ENCODE assay signal across 1 cellular context in the genomic region with DNA sequence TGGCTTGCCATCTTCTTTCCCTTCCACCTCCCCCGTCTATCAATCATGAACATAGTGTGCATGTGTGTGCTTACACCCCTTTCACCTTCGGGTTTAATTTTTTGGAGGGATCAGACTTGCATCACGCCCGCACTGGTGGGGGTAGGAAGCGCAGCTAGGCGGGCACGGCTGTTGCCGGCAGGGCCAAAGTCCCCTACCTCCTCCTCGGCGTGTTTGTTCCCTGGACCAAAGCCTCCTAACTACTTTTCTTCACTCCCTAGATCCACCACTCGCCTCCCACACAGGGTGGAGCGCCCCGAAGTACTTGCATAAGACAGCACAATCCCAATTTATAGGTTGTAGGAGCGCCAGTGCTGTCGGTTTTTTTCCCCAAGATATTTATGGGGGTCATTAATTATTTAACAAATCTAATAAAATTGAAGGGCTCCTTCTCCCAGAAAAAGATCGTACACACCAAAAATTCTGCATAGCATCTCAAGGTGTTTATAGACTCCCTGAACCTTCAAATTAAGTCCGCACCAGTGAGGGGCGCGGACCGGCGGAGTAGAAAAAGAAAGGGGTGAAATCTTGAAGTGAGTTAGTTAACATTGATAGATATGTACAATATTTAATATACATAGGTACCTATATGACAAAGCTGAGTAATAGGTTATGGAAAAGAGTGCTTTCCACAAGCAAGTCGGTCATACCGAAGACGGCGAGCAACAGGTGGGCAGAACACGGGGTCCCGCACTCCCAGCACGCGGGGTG.
TF ChIP-seq lines count a peak whose summit lies in the region.

No MANE protein-coding gene starts in this region.

TF ChIP-seq in HEK293, 187 proteins besides CTCF, POLR2A, EP300 and RAD21 (continued from another document and continues in another):
- TF ChIP-seq, protein P1, sequence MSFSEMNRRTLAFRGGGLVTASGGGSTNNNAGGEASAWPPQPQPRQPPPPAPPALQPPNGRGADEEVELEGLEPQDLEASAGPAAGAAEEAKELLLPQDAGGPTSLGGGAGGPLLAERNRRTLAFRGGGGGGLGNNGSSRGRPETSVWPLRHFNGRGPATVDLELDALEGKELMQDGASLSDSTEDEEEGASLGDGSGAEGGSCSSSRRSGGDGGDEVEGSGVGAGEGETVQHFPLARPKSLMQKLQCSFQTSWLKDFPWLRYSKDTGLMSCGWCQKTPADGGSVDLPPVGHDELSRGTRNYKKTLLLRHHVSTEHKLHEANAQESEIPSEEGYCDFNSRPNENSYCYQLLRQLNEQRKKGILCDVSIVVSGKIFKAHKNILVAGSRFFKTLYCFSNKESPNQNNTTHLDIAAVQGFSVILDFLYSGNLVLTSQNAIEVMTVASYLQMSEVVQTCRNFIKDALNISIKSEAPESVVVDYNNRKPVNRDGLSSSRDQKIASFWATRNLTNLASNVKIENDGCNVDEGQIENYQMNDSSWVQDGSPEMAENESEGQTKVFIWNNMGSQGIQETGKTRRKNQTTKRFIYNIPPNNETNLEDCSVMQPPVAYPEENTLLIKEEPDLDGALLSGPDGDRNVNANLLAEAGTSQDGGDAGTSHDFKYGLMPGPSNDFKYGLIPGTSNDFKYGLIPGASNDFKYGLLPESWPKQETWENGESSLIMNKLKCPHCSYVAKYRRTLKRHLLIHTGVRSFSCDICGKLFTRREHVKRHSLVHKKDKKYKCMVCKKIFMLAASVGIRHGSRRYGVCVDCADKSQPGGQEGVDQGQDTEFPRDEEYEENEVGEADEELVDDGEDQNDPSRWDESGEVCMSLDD (tag by site-specific recombination; IDR thresholded peaks at IDR 0.05) = no peak
- no peak for TF ChIP-seq ZNF146 (tag by site-specific recombination; IDR thresholded peaks at IDR 0.05)
- TF ChIP-seq ZNF350 (tag by site-specific recombination; IDR thresholded peaks at IDR 0.05) = no peak
- TF ChIP-seq, protein P2, sequence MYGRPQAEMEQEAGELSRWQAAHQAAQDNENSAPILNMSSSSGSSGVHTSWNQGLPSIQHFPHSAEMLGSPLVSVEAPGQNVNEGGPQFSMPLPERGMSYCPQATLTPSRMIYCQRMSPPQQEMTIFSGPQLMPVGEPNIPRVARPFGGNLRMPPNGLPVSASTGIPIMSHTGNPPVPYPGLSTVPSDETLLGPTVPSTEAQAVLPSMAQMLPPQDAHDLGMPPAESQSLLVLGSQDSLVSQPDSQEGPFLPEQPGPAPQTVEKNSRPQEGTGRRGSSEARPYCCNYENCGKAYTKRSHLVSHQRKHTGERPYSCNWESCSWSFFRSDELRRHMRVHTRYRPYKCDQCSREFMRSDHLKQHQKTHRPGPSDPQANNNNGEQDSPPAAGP (tag by site-specific recombination; IDR thresholded peaks at IDR 0.05) = no peak
- 0 out of 2 replicates have a peak, but pooled peaks have one; percentile 8 for TF ChIP-seq ZBTB8A (tag by site-specific recombination; IDR thresholded peaks at IDR 0.05)
- TF ChIP-seq ZNF324 (tag by site-specific recombination; IDR thresholded peaks at IDR 0.05) = no peak
- TF ChIP-seq, protein P3, sequence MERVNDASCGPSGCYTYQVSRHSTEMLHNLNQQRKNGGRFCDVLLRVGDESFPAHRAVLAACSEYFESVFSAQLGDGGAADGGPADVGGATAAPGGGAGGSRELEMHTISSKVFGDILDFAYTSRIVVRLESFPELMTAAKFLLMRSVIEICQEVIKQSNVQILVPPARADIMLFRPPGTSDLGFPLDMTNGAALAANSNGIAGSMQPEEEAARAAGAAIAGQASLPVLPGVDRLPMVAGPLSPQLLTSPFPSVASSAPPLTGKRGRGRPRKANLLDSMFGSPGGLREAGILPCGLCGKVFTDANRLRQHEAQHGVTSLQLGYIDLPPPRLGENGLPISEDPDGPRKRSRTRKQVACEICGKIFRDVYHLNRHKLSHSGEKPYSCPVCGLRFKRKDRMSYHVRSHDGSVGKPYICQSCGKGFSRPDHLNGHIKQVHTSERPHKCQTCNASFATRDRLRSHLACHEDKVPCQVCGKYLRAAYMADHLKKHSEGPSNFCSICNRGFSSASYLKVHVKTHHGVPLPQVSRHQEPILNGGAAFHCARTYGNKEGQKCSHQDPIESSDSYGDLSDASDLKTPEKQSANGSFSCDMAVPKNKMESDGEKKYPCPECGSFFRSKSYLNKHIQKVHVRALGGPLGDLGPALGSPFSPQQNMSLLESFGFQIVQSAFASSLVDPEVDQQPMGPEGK (tag by site-specific recombination; IDR thresholded peaks at IDR 0.05) = peak; percentile 44
- TF ChIP-seq SCRT1 (tag by site-specific recombination; IDR thresholded peaks at IDR 0.05; ENCODE audit: borderline replicate concordance) = peak; percentile 99
- TF ChIP-seq GLIS1 (tag by site-specific recombination; IDR thresholded peaks at IDR 0.05) = peak; percentile 43
- no peak for TF ChIP-seq ZNF76 (tag by site-specific recombination; IDR thresholded peaks at IDR 0.05; ENCODE audit: borderline replicate concordance, low read depth)
- no peak for TF ChIP-seq ZNF114 (tag by site-specific recombination; IDR thresholded peaks at IDR 0.05)
- TF ChIP-seq ZNF777 (tag by site-specific recombination; IDR thresholded peaks at IDR 0.05; ENCODE audit: borderline replicate concordance) = peak; percentile 46; the same call in 1 of the 2 replicates
- TF ChIP-seq ZNF140 (tag by site-specific recombination; IDR thresholded peaks at IDR 0.05) = no peak
- TF ChIP-seq, protein P4, sequence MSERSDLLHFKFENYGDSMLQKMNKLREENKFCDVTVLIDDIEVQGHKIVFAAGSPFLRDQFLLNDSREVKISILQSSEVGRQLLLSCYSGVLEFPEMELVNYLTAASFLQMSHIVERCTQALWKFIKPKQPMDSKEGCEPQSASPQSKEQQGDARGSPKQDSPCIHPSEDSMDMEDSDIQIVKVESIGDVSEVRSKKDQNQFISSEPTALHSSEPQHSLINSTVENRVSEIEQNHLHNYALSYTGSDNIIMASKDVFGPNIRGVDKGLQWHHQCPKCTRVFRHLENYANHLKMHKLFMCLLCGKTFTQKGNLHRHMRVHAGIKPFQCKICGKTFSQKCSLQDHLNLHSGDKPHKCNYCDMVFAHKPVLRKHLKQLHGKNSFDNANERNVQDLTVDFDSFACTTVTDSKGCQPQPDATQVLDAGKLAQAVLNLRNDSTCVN (tag by site-specific recombination; optimal IDR thresholded peaks at IDR 0.05) = peak; percentile 20
- TF ChIP-seq GLI2 (tag by site-specific recombination; IDR thresholded peaks at IDR 0.05; ENCODE audit: borderline replicate concordance, low read depth) = no peak
- TF ChIP-seq ZNF776 (tag by site-specific recombination; IDR thresholded peaks at IDR 0.05; ENCODE audit: borderline replicate concordance) = no peak
- TF ChIP-seq, protein P5, sequence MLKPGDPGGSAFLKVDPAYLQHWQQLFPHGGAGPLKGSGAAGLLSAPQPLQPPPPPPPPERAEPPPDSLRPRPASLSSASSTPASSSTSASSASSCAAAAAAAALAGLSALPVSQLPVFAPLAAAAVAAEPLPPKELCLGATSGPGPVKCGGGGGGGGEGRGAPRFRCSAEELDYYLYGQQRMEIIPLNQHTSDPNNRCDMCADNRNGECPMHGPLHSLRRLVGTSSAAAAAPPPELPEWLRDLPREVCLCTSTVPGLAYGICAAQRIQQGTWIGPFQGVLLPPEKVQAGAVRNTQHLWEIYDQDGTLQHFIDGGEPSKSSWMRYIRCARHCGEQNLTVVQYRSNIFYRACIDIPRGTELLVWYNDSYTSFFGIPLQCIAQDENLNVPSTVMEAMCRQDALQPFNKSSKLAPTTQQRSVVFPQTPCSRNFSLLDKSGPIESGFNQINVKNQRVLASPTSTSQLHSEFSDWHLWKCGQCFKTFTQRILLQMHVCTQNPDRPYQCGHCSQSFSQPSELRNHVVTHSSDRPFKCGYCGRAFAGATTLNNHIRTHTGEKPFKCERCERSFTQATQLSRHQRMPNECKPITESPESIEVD (tag by site-specific recombination; IDR thresholded peaks at IDR 0.05) = no peak
- TF ChIP-seq ZNF169 (tag by site-specific recombination; IDR thresholded peaks at IDR 0.05) = no peak
- no peak for TF ChIP-seq ZNF837 (tag by site-specific recombination; IDR thresholded peaks at IDR 0.05)
- TF ChIP-seq SP3 (tag by site-specific recombination; IDR thresholded peaks at IDR 0.05) = peak; percentile 60
- TF ChIP-seq, protein P6, sequence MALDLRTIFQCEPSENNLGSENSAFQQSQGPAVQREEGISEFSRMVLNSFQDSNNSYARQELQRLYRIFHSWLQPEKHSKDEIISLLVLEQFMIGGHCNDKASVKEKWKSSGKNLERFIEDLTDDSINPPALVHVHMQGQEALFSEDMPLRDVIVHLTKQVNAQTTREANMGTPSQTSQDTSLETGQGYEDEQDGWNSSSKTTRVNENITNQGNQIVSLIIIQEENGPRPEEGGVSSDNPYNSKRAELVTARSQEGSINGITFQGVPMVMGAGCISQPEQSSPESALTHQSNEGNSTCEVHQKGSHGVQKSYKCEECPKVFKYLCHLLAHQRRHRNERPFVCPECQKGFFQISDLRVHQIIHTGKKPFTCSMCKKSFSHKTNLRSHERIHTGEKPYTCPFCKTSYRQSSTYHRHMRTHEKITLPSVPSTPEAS (tag by site-specific recombination; IDR thresholded peaks at IDR 0.05) = peak; percentile 29; the same call in 1 of the 2 replicates
- no peak for TF ChIP-seq YY1 (tag by site-specific recombination; IDR thresholded peaks at IDR 0.05)
- TF ChIP-seq ZNF747 (tag by site-specific recombination; IDR thresholded peaks at IDR 0.05) = no peak
- peak; percentile 31; the same call in 1 of the 2 replicates for TF ChIP-seq PRDM1 (tag by site-specific recombination; IDR thresholded peaks at IDR 0.05)
- TF ChIP-seq, protein P7, sequence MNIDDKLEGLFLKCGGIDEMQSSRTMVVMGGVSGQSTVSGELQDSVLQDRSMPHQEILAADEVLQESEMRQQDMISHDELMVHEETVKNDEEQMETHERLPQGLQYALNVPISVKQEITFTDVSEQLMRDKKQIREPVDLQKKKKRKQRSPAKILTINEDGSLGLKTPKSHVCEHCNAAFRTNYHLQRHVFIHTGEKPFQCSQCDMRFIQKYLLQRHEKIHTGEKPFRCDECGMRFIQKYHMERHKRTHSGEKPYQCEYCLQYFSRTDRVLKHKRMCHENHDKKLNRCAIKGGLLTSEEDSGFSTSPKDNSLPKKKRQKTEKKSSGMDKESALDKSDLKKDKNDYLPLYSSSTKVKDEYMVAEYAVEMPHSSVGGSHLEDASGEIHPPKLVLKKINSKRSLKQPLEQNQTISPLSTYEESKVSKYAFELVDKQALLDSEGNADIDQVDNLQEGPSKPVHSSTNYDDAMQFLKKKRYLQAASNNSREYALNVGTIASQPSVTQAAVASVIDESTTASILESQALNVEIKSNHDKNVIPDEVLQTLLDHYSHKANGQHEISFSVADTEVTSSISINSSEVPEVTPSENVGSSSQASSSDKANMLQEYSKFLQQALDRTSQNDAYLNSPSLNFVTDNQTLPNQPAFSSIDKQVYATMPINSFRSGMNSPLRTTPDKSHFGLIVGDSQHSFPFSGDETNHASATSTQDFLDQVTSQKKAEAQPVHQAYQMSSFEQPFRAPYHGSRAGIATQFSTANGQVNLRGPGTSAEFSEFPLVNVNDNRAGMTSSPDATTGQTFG (tag by site-specific recombination; IDR thresholded peaks at IDR 0.05; ENCODE audit: borderline replicate concordance) = no peak
- TF ChIP-seq, protein P8, sequence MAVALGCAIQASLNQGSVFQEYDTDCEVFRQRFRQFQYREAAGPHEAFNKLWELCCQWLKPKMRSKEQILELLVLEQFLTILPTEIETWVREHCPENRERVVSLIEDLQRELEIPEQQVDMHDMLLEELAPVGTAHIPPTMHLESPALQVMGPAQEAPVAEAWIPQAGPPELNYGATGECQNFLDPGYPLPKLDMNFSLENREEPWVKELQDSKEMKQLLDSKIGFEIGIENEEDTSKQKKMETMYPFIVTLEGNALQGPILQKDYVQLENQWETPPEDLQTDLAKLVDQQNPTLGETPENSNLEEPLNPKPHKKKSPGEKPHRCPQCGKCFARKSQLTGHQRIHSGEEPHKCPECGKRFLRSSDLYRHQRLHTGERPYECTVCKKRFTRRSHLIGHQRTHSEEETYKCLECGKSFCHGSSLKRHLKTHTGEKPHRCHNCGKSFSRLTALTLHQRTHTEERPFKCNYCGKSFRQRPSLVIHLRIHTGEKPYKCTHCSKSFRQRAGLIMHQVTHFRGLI (tag by site-specific recombination; IDR thresholded peaks at IDR 0.05) = no peak
- TF ChIP-seq, protein P9, sequence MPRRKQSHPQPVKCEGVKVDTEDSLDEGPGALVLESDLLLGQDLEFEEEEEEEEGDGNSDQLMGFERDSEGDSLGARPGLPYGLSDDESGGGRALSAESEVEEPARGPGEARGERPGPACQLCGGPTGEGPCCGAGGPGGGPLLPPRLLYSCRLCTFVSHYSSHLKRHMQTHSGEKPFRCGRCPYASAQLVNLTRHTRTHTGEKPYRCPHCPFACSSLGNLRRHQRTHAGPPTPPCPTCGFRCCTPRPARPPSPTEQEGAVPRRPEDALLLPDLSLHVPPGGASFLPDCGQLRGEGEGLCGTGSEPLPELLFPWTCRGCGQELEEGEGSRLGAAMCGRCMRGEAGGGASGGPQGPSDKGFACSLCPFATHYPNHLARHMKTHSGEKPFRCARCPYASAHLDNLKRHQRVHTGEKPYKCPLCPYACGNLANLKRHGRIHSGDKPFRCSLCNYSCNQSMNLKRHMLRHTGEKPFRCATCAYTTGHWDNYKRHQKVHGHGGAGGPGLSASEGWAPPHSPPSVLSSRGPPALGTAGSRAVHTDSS (tag by site-specific recombination; IDR thresholded peaks at IDR 0.05) = no peak
- no peak for TF ChIP-seq ZNF544 (tag by site-specific recombination; IDR thresholded peaks at IDR 0.05)
- TF ChIP-seq, protein P10, sequence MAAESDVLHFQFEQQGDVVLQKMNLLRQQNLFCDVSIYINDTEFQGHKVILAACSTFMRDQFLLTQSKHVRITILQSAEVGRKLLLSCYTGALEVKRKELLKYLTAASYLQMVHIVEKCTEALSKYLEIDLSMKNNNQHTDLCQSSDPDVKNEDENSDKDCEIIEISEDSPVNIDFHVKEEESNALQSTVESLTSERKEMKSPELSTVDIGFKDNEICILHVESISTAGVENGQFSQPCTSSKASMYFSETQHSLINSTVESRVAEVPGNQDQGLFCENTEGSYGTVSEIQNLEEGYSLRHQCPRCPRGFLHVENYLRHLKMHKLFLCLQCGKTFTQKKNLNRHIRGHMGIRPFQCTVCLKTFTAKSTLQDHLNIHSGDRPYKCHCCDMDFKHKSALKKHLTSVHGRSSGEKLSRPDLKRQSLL (tag by site-specific recombination; IDR thresholded peaks at IDR 0.05) = no peak
- TF ChIP-seq HOXD13 (CRISPR knock-in tag; IDR thresholded peaks at IDR 0.05; ENCODE audit: borderline replicate concordance) = no peak
- peak; percentile 94 for TF ChIP-seq ZBTB48 (tag by site-specific recombination; IDR thresholded peaks at IDR 0.05)
- TF ChIP-seq ZNF214 (tag by site-specific recombination; IDR thresholded peaks at IDR 0.05; ENCODE audit: borderline replicate concordance) = no peak
- TF ChIP-seq ZNF354C (tag by site-specific recombination; IDR thresholded peaks at IDR 0.05; ENCODE audit: borderline replicate concordance, low read depth) = no peak
- TF ChIP-seq ZIC2 (tag by site-specific recombination; IDR thresholded peaks at IDR 0.05) = no peak
- TF ChIP-seq, protein P11, sequence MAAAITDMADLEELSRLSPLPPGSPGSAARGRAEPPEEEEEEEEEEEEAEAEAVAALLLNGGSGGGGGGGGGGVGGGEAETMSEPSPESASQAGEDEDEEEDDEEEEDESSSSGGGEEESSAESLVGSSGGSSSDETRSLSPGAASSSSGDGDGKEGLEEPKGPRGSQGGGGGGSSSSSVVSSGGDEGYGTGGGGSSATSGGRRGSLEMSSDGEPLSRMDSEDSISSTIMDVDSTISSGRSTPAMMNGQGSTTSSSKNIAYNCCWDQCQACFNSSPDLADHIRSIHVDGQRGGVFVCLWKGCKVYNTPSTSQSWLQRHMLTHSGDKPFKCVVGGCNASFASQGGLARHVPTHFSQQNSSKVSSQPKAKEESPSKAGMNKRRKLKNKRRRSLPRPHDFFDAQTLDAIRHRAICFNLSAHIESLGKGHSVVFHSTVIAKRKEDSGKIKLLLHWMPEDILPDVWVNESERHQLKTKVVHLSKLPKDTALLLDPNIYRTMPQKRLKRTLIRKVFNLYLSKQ (tag by site-specific recombination; IDR thresholded peaks at IDR 0.05; ENCODE audit: borderline replicate concordance) = no peak
- TF ChIP-seq ZNF174 (tag by site-specific recombination; IDR thresholded peaks at IDR 0.05) = no peak
- no peak for TF ChIP-seq REPIN1 (tag by site-specific recombination; IDR thresholded peaks at IDR 0.05; ENCODE audit: low read depth)
- no peak for TF ChIP-seq ZNF670 (tag by site-specific recombination; IDR thresholded peaks at IDR 0.05; ENCODE audit: low read depth)
